In the genomic region with DNA sequence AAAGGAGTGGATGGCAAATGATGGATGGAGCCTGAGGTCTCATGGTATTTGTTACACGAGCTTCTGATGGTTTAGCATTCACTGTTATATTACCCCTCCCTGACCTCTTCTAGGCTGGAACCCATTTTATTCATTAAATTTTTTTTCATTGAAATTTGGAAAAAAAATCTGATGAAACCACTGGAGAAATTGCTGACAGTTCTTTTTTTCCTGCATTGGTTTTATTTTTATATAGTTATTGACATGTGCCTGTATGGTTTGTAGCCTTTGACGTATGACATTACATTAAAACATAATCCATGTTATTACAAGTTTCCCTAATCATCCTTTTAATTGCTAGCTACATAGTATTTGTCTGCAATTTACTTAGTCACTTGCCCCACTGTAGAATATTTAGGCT, we compare ENCODE assay signal across 28 cellular contexts.
"Had no signal": no experiment of that assay in that cellular context is flagged by ENCODE, and none has a peak within 500 bp of the region (broad histone marks: within the 10 kb centered on the region; RNA-seq: fewer than 3 reads in every experiment).

No MANE protein-coding gene starts in this region.

- H3K9ac ChIP-seq: neural progenitor cell, parathyroid adenoma had no signal

- H3K9me3 ChIP-seq: ovary, psoas muscle, spleen, suprapubic skin, testis, tibial artery, transverse colon, upper lobe of right lung, uterus had no signal

- ATAC-seq: naive thymus-derived CD8-positive, alpha-beta T cell; natural killer cell treated with Interleukin-12 subunit alpha and Interleukin-12 subunit beta and Interleukin-15 and Interleukin-18, amount 100 ng/mL, for 72 hours; psoas muscle; right cardiac atrium; sciatic nerve; stimulated activated memory B cell treated with anti-CD40 and anti-IgM and Interleukin-4, amounts not matched to agents 10 μg/mL and 1 μg/mL and 100 μg/mL, for 72 hours; stimulated activated naive CD8-positive, alpha-beta T cell treated with anti-CD3 and anti-CD28 coated beads, Interleukin-15, amount 100 ng/mL, for 72 hours; stimulated activated naive CD8-positive, alpha-beta T cell treated with anti-CD3 and anti-CD28 coated beads, Interleukin-15, Interleukin-2, amounts not matched to agents 100 U/mL and 50 U/mL, for 24 hours; upper lobe of right lung had no signal

- H3K27me3 ChIP-seq: neural progenitor cell, ovary, suprapubic skin, testis, transverse colon, upper lobe of right lung, uterus had no signal

- H2AFZ ChIP-seq: neural progenitor cell, parathyroid adenoma had no signal

- H3K4me3 ChIP-seq: neural progenitor cell, ovary, psoas muscle, skin epidermis, smooth muscle cell, spleen, suprapubic skin, testis, tibial artery, transverse colon, upper lobe of right lung, uterus had no signal

- DNase-seq: naive thymus-derived CD8-positive, alpha-beta T cell; occipital lobe; ovary; posterior cingulate gyrus; psoas muscle; right cardiac atrium; spleen; stimulated activated CD4-positive, alpha-beta T cell treated with anti-CD3 and anti-CD28 coated beads, Interleukin-12 subunit alpha, Interleukin-12 subunit beta, amount 100 ng/mL, for 4 hours; stimulated activated CD4-positive, alpha-beta T cell treated with anti-CD3 and anti-CD28 coated beads, Interleukin-1b, Interleukin-23, amount 100 ng/mL, for 48 hours; stimulated activated CD4-positive, alpha-beta T cell treated with anti-CD3 and anti-CD28 coated beads, Interleukin-4, amount 100 ng/mL, for 1 hour; stimulated activated CD4-positive, alpha-beta T cell treated with anti-CD3 and anti-CD28 coated beads, Interleukin-4, amount 100 ng/mL, for 4 hours; stimulated activated CD8-positive, alpha-beta memory T cell treated with anti-CD3 and anti-CD28 coated beads, Interleukin-4, amount 100 ng/mL, for 48 hours; stimulated activated naive CD4-positive, alpha-beta T cell; stimulated activated naive CD8-positive, alpha-beta T cell treated with anti-CD3 and anti-CD28 coated beads, Interleukin-15, amount 100 ng/mL, for 72 hours; stimulated activated naive CD8-positive, alpha-beta T cell treated with anti-CD3 and anti-CD28 coated beads, Interleukin-15, Interleukin-2, amounts not matched to agents 100 U/mL and 50 U/mL, for 24 hours; testis; tibial artery; transverse colon; upper lobe of right lung; uterus had no signal

- H3K4me1 ChIP-seq: neural progenitor cell, parathyroid adenoma, psoas muscle, spleen, tibial artery, transverse colon, upper lobe of right lung, uterus had no signal

- H3K36me3 ChIP-seq: neural progenitor cell, ovary, spleen, suprapubic skin, tibial artery, transverse colon, upper lobe of right lung, uterus had no signal

- H3K4me2 ChIP-seq: neural progenitor cell, smooth muscle cell had no signal

- H3K27ac ChIP-seq: neural progenitor cell, parathyroid adenoma, psoas muscle, skin epidermis, spleen, suprapubic skin, testis, tibial artery, transverse colon, upper lobe of right lung, uterus had no signal
